ENCODE assay signal across 14 cellular contexts in genomic region chr1:67147973-67148372, GRCh38. TPM values are rescaled to one million over a fixed set of nuclear protein-coding genes. Genes with fewer than 3 reads are reported as not detected.
DNase-seq lines count a peak whose midpoint lies in the region; ATAC-seq, FAIRE-seq and TF ChIP-seq lines count a peak whose summit lies in the region.
"Not testable (repeated sequence)": the region's sequence is repeated elsewhere in the genome, so short reads cannot be mapped to it uniquely, and the experiment has no call there.
"Had no signal": no experiment of that assay in that cellular context is flagged by ENCODE, and none has a peak within 500 bp of the region (broad histone marks: within the 10 kb centered on the region; RNA-seq: fewer than 3 reads in every experiment).

No MANE protein-coding gene starts in this region.

- not testable (repeated sequence) for H3K27ac Mint-ChIP-seq in GM23338

- not testable (repeated sequence) for H3K36me3 ChIP-seq in GM23338 (ENCODE audit: insufficient read depth); mammary epithelial cell (ENCODE audit: insufficient read depth, low read length); HepG2 (replicated peaks in 1 of 2; ENCODE audit: control insufficient read depth in 1 of 2, insufficient read depth in 2 of 2, low read length in 2 of 2); spleen; testis (ENCODE audit: low read depth, missing control alignments)

- not testable (repeated sequence) for H3K9ac ChIP-seq in mammary epithelial cell (ENCODE audit: insufficient read depth, low read length); HepG2 (ENCODE audit: insufficient read depth, low read depth, low read length)

- CTCF ChIA-PET in mammary epithelial cell (lab: Charles Lee; ENCODE audit: low non-redundant PET): interaction anchor here (0.6 kb wide), 1 partner anchor 151 kb away, joined by 4 read pairs; no protein-coding TSS in a partner anchor
- CTCF ChIA-PET in HepG2 (lab: Yijun Ruan, JAX; ENCODE audit: low intra/inter-chr PET ratio, low total read pairs): interaction anchor here (1.8 to 3.2 kb wide), 2 partner anchors 151 to 383 kb away, joined by 20 to 42 read pairs; no protein-coding TSS in a partner anchor

- H3K27me3 Mint-ChIP-seq in GM23338 (ENCODE audit: insufficient read depth, low read depth, poor library complexity): not testable (repeated sequence)

- H3K4me1 Mint-ChIP-seq in GM23338: not testable (repeated sequence)

- not testable (repeated sequence) for DNase-seq in GM23338 (ENCODE audit: low spot score); mammary epithelial cell; HepG2 (ENCODE audit: low spot score); testis
- peak; percentile 75 for DNase-seq in spleen

- FAIRE-seq in HepG2 (lab: Jason Lieb, UNC): not testable (repeated sequence)

- not testable (repeated sequence) for TF ChIP-seq EP300 in HepG2 (IDR thresholded peaks at IDR 0.05; ENCODE audit: low read depth in 2 of 2, low read length in 2 of 2); HepG2 (CRISPR knock-in tag; IDR thresholded peaks at IDR 0.05; ENCODE audit: borderline replicate concordance)

- in situ Hi-C loops in mammary epithelial cell (cut with MboI; ENCODE audit: low sequenced_read_pairs in 2 of 2) (loop anchor here (5.0 to 25.0 kb wide), 3 partner anchors 96 to 386 kb away; partner anchors contain the start of genes DYNLT5 (in 1 of the 2) and SLC35D1 (in 1 of the 2)), HepG2 (cut with HindIII; ENCODE audit: extremely low pct_ligation_motif_present, low pct_unique_long_range_greater_than_20kb) (loop anchor here (5.0 to 10.0 kb wide), 3 partner anchors 91 to 383 kb away; no protein-coding TSS in a partner anchor)

- not testable (repeated sequence) for H3K9me3 ChIP-seq in mammary epithelial cell (replicated peaks; ENCODE audit: insufficient read depth, low read length); HepG2 (ENCODE audit: low read length); spleen; testis

- not testable (repeated sequence) for H3K27me3 ChIP-seq in GM23338 (ENCODE audit: insufficient read depth); mammary epithelial cell (ENCODE audit: insufficient read depth, low read length); HepG2 (ENCODE audit: control insufficient read depth in 1 of 2, insufficient read depth in 2 of 2, low read length in 2 of 2); spleen (replicated peaks in 1 of 7); testis

- TF ChIP-seq CTCF in GM23338 (conservative IDR thresholded peaks at IDR 0.05; ENCODE audit: low read depth in 2 of 2); mammary epithelial cell (conservative IDR thresholded peaks at IDR 0.05 in 1 of 2, IDR thresholded peaks at IDR 0.05 in 1 of 2; ENCODE audit: extremely low read depth in 1 of 2, insufficient read depth in 1 of 2, low read depth in 1 of 2, low read length in 2 of 2); HepG2 (CRISPR knock-in tag; IDR thresholded peaks at IDR 0.05); spleen (IDR thresholded peaks at IDR 0.05 in 8 of 11, conservative IDR thresholded peaks at IDR 0.05 in 3 of 11); testis (IDR thresholded peaks at IDR 0.05): not testable (repeated sequence)

- TF ChIP-seq RAD21 in HepG2 (CRISPR knock-in tag; IDR thresholded peaks at IDR 0.05): not testable (repeated sequence)

- not testable (repeated sequence) for H3K9me2 ChIP-seq in GM23338 (ENCODE audit: insufficient read depth)

- not testable (repeated sequence) for H3K4me3 ChIP-seq in GM23338; mammary epithelial cell (replicated peaks in 1 of 3; ENCODE audit: insufficient read depth in 1 of 3, low read depth in 2 of 3, low read length in 3 of 3); HepG2 (replicated peaks in 1 of 3; ENCODE audit: insufficient read depth in 1 of 3, low read depth in 2 of 3, low read length in 3 of 3); spleen
- H3K4me3 ChIP-seq in testis: peak overlapping the region; percentile 22 to 25

- POLR2A ChIA-PET in HepG2 (lab: Yijun Ruan, JAX): not testable (repeated sequence)

- not testable (repeated sequence) for H3F3A ChIP-seq in GM23338 (replicated peaks; ENCODE audit: low read depth)

- BruUV-seq in mammary epithelial cell (replicated peaks; lab: Mats Ljungman, UMichigan); HepG2 (replicated peaks; lab: Mats Ljungman, UMichigan): not testable (repeated sequence)

- ATAC-seq in GM23338, HepG2: not testable (repeated sequence)

- not testable (repeated sequence) for H3K4me1 ChIP-seq in GM23338 (ENCODE audit: insufficient read depth); HepG2 (ENCODE audit: insufficient read depth, low read length)
- H3K4me1 ChIP-seq in mammary epithelial cell (ENCODE audit: insufficient read depth, low read length) (peaks cover 23% of the 10 kb centered on the region), spleen (peaks cover 0 to 12% (median 9%) of the 10 kb centered on the region in 6 donors), testis (peaks cover 14% of the 10 kb centered on the region)

- not testable (repeated sequence) for H3K36me3 Mint-ChIP-seq in GM23338 (ENCODE audit: low read depth)

- H4K20me1 ChIP-seq in GM23338 (replicated peaks; ENCODE audit: insufficient read depth); mammary epithelial cell (ENCODE audit: insufficient read depth, low read length); HepG2 (ENCODE audit: insufficient read depth, low read length): not testable (repeated sequence)

- not testable (repeated sequence) for H3K4me3 Mint-ChIP-seq in GM23338

- H3K79me2 ChIP-seq in GM23338 (replicated peaks; ENCODE audit: insufficient read depth); mammary epithelial cell (ENCODE audit: insufficient read depth, low read length); HepG2 (ENCODE audit: insufficient read depth, low read length): not testable (repeated sequence)

- intact Hi-C loops in mammary epithelial cell (cut with micrococcal nuclease): loop anchor here (2.0 to 5.0 kb wide), 4 partner anchors 63 to 354 kb away; no protein-coding TSS in a partner anchor
- intact Hi-C loops in HepG2 (cut with micrococcal nuclease; ENCODE audit: unreplicated experiment): loop anchor here (10.0 kb wide), 1 partner anchor 213 kb away; no protein-coding TSS in a partner anchor
- intact Hi-C loops in spleen (cut with DNase I; ENCODE audit: low total_unique reads): loop anchor here (5.0 kb wide), 1 partner anchor 156 kb away; no protein-coding TSS in a partner anchor
- intact Hi-C loops in testis (cut with DNase I; ENCODE audit: low total_unique reads): loop anchor here (10.0 kb wide), 1 partner anchor 143 kb away; no protein-coding TSS in a partner anchor

- H3K4me2 ChIP-seq in GM23338; mammary epithelial cell (ENCODE audit: insufficient read depth, low read depth, low read length): not testable (repeated sequence)
- 0 out of 2 replicates have a peak overlapping the region, but pooled peaks have one; percentile 77 for H3K4me2 ChIP-seq in HepG2 (ENCODE audit: low read depth, low read length)

- 95% methylated on average over 17 of the region's 20 CpGs for WGBS in mammary epithelial cell (ENCODE audit: low coverage, missing lambda C conversion rate)
- WGBS in HepG2 (ENCODE audit: low lambda C conversion rate): 79% methylated on average over 20 of the region's 20 CpGs
- WGBS in spleen, 5 donors: 88 to 94% (median 91%) methylated on average over 20 of the region's 20 CpGs
- 54 to 81% methylated on average over 18 to 20 of the region's 20 CpGs for WGBS in testis, 2 donors

- H2AFZ ChIP-seq in GM23338 (peak overlapping the region; percentile 59; the same call in 1 of the 2 replicates), mammary epithelial cell (ENCODE audit: low read depth, low read length) (peak overlapping the region; percentile 93)
- not testable (repeated sequence) for H2AFZ ChIP-seq in HepG2 (ENCODE audit: low read length)

- dilution Hi-C loops in mammary epithelial cell (cut with HindIII; ENCODE audit: low sequenced_read_pairs): not testable (repeated sequence)

- not testable (repeated sequence) for TF ChIP-seq POLR2A in HepG2 (IDR thresholded peaks at IDR 0.05; ENCODE audit: insufficient read depth in 1 of 2, low read depth in 2 of 2, low read length in 2 of 2); spleen (IDR thresholded peaks at IDR 0.05); testis (IDR thresholded peaks at IDR 0.05)

- H3K9me3 Mint-ChIP-seq in GM23338: not testable (repeated sequence)

- H3K27ac ChIP-seq in GM23338 (ENCODE audit: low read depth); mammary epithelial cell (ENCODE audit: insufficient read depth, low read depth, low read length); HepG2 (ENCODE audit: extremely low read length, insufficient read depth, low read length); spleen; testis: not testable (repeated sequence)

RNA-seq across cellular contexts. Expression of gene C1orf141, which starts 13.2 kb away (rescaled TPM):
- total RNA-seq in GM23338 (2014; rRNA removed; shearing (Covaris generic)): not detected in 2 replicates
- polyA plus RNA-seq in GM23338 (2016; fragmentation: Nextera tagmentation; extraction: Ambion mirVana) (not detected in 2 replicates), mammary epithelial cell (not detected), HepG2 (2011; rRNA removed) (not detected in 2 replicates), spleen (not detected), testis (ENCODE audit: insufficient read depth, low read depth, low replicate concordance) (10.1 TPM)
- total RNA-seq in mammary epithelial cell (not detected), HepG2 (2016; rRNA removed; fragmentation: Illumina TruSeq; extraction: Trizol) (not detected in 2 replicates), spleen (not detected), testis (10 to 100 TPM in 1 of 2 donors, 1 to 10 TPM in 1; 9.5 to 17.3 TPM)
- not detected for polyA minus RNA-seq in mammary epithelial cell
- not detected in 2 replicates for total RNA-seq in HepG2 (2016; cell fraction: cytosol; rRNA removed; fragmentation: Illumina TruSeq; extraction: Trizol; ENCODE audit: low read depth)
- total RNA-seq in HepG2 (2016; cell fraction: insoluble cytoplasmic fraction; rRNA removed; fragmentation: Illumina TruSeq; extraction: Trizol): not detected in 2 replicates
- not detected in 2 replicates for total RNA-seq in HepG2 (2016; cell fraction: membrane; rRNA removed; fragmentation: Illumina TruSeq; extraction: Trizol)
- not detected in 2 replicates for total RNA-seq in HepG2 (2016; cell fraction: nucleus; rRNA removed; fragmentation: Illumina TruSeq; extraction: Trizol)
- not detected in 2 replicates for polyA plus RNA-seq in HepG2 (2011; cell fraction: cytosol; rRNA removed)
- not detected in 2 replicates for polyA plus RNA-seq in HepG2 (2011; cell fraction: nucleus; rRNA removed)
- polyA plus RNA-seq in HepG2 (2012): not detected in 2 replicates
- polyA plus RNA-seq in HepG2 (2016; cell fraction: cytosol; fragmentation: Illumina TruSeq; extraction: Trizol; ENCODE audit: low read depth): not detected in 2 replicates
- not detected in 2 replicates for polyA plus RNA-seq in HepG2 (2016; cell fraction: insoluble cytoplasmic fraction; fragmentation: Illumina TruSeq; extraction: Trizol; ENCODE audit: low read depth)
- polyA plus RNA-seq in HepG2 (2016; cell fraction: membrane; fragmentation: Illumina TruSeq; extraction: Trizol; ENCODE audit: low read depth): not detected in 2 replicates
- polyA plus RNA-seq in HepG2 (2016; cell fraction: nucleus; fragmentation: Illumina TruSeq; extraction: Trizol; ENCODE audit: insufficient read depth, low read depth): not detected in 2 replicates
- not detected in 2 replicates for polyA minus RNA-seq in HepG2 (2011; rRNA and poly(A)+ RNA removed; ENCODE audit: low replicate concordance)
- not detected in 2 replicates for polyA minus RNA-seq in HepG2 (2011; cell fraction: cytosol; rRNA and poly(A)+ RNA removed)
- polyA minus RNA-seq in HepG2 (2011; cell fraction: nucleus; rRNA and poly(A)+ RNA removed): not detected in 2 replicates
- total RNA-seq: A673; CD4-positive, alpha-beta memory T cell; CD4-positive, CD25-positive, alpha-beta regulatory T cell; CD8-positive, alpha-beta memory T cell; Daoy; G401; GM12878 had no signal
- polyA plus RNA-seq: AG04450; CD14-positive monocyte; CD4-positive, alpha-beta memory T cell; CD4-positive, CD25-positive, alpha-beta regulatory T cell; CD8-positive, alpha-beta memory T cell; GM12878 had no signal

RNA-seq across cellular contexts. Expression of gene IL23R, which starts 18.3 kb away (rescaled TPM):
- total RNA-seq in GM23338 (2014; rRNA removed; shearing (Covaris generic)): not detected in 2 replicates
- polyA plus RNA-seq in GM23338 (2016; fragmentation: Nextera tagmentation; extraction: Ambion mirVana) (not detected in 2 replicates), mammary epithelial cell (not detected), HepG2 (2011; rRNA removed) (0.07 TPM in 1 of 2 replicates, not detected in the other), spleen (under 1 TPM in 2 of 3 donors, not detected in 1; 0.07 to 0.08 TPM), testis (ENCODE audit: insufficient read depth, low read depth, low replicate concordance) (1.5 TPM)
- total RNA-seq in mammary epithelial cell (not detected), HepG2 (2016; rRNA removed; fragmentation: Illumina TruSeq; extraction: Trizol) (not detected in 2 replicates), spleen (1 to 10 TPM in 3 of 7 donors, under 1 TPM in 3, not detected in 1; 0.38 to 1.2 (median 0.86) TPM), testis (1 to 10 TPM; 2.2 to 2.6 TPM)
- polyA minus RNA-seq in mammary epithelial cell: not detected
- total RNA-seq in HepG2 (2016; cell fraction: cytosol; rRNA removed; fragmentation: Illumina TruSeq; extraction: Trizol; ENCODE audit: low read depth): not detected in 2 replicates
- not detected in 2 replicates for total RNA-seq in HepG2 (2016; cell fraction: insoluble cytoplasmic fraction; rRNA removed; fragmentation: Illumina TruSeq; extraction: Trizol)
- total RNA-seq in HepG2 (2016; cell fraction: membrane; rRNA removed; fragmentation: Illumina TruSeq; extraction: Trizol): not detected in 2 replicates
- not detected in 2 replicates for total RNA-seq in HepG2 (2016; cell fraction: nucleus; rRNA removed; fragmentation: Illumina TruSeq; extraction: Trizol)
- not detected in 2 replicates for polyA plus RNA-seq in HepG2 (2011; cell fraction: cytosol; rRNA removed)
- polyA plus RNA-seq in HepG2 (2011; cell fraction: nucleus; rRNA removed): not detected in 2 replicates
- not detected in 2 replicates for polyA plus RNA-seq in HepG2 (2012)
- polyA plus RNA-seq in HepG2 (2016; cell fraction: cytosol; fragmentation: Illumina TruSeq; extraction: Trizol; ENCODE audit: low read depth): not detected in 2 replicates
- polyA plus RNA-seq in HepG2 (2016; cell fraction: insoluble cytoplasmic fraction; fragmentation: Illumina TruSeq; extraction: Trizol; ENCODE audit: low read depth): not detected in 2 replicates
- not detected in 2 replicates for polyA plus RNA-seq in HepG2 (2016; cell fraction: membrane; fragmentation: Illumina TruSeq; extraction: Trizol; ENCODE audit: low read depth)
- polyA plus RNA-seq in HepG2 (2016; cell fraction: nucleus; fragmentation: Illumina TruSeq; extraction: Trizol; ENCODE audit: insufficient read depth, low read depth): not detected in 2 replicates
- not detected in 2 replicates for polyA minus RNA-seq in HepG2 (2011; rRNA and poly(A)+ RNA removed; ENCODE audit: low replicate concordance)
- not detected in 2 replicates for polyA minus RNA-seq in HepG2 (2011; cell fraction: cytosol; rRNA and poly(A)+ RNA removed)
- polyA minus RNA-seq in HepG2 (2011; cell fraction: nucleus; rRNA and poly(A)+ RNA removed): not detected in 2 replicates
- total RNA-seq: A673; CD4-positive, CD25-positive, alpha-beta regulatory T cell; Daoy; G401 had no signal
- polyA plus RNA-seq: AG04450, CD14-positive monocyte had no signal

Comparison
In these comparisons a context has a peak if more than half of its experiments do, and no peak if none do; other contexts are left out.
1. RNA of gene C1orf141, which starts 13.2 kb away (total RNA-seq): 9.5 to 17.3 TPM in testis; not detected in GM23338, not detected in mammary epithelial cell, not detected in HepG2 and not detected in spleen; every median in the first group is over 10 times any median in the second.